Comparison of ENCODE assay signal across 22 cellular contexts in genomic region chr3:63061449-63061848, GRCh38.
"Had no signal": no experiment of that assay in that cellular context is flagged by ENCODE, and none has a peak within 500 bp of the region (broad histone marks: within the 10 kb centered on the region; RNA-seq: fewer than 3 reads in every experiment).

No MANE protein-coding gene starts in this region.

- H3K27ac ChIP-seq: adrenal gland, Peyer's patch, SK-N-MC, WERI-Rb-1 had no signal

- DNase-seq: activated CD4-positive, alpha-beta T cell treated with anti-CD3 and anti-CD28 coated beads for 4 hours; activated CD8-positive, alpha-beta memory T cell treated with anti-CD3 and anti-CD28 coated beads, Interleukin-2, amount 50 U/mL, for 48 hours; activated CD8-positive, alpha-beta T cell treated with anti-CD3 and anti-CD28 coated beads, Interleukin-2, amount 10 ng/mL, durations not matched to agents 7 days and 5 days; activated naive CD4-positive, alpha-beta T cell treated with anti-CD3 and anti-CD28 coated beads, Interleukin-2, amount 50 U/mL, for 16 hours; activated naive CD8-positive, alpha-beta T cell treated with anti-CD3 and anti-CD28 coated beads, Interleukin-2, amount 10 ng/mL, durations not matched to agents 7 days and 5 days; activated T-cell treated with anti-CD3 and anti-CD28 coated beads, Interleukin-2, amount 50 U/mL, for 1 hour; adrenal gland; central memory CD4-positive, alpha-beta T cell; cortex of kidney; Kasumi-1; NCI-H1105 treated with DMSO at 0.1 percent for 48 hours; NCI-H2029; NCI-H345; NCI-H510A; NCI-H526 treated with DMSO at 0.1 percent for 48 hours; Peyer's patch; SHP77 treated with DMSO at 0.1 percent for 48 hours; T-cell; T-helper 2 cell; T1000; WERI-Rb-1 had no signal
